ENCODE assay signal across 18 cellular contexts in the genomic region with DNA sequence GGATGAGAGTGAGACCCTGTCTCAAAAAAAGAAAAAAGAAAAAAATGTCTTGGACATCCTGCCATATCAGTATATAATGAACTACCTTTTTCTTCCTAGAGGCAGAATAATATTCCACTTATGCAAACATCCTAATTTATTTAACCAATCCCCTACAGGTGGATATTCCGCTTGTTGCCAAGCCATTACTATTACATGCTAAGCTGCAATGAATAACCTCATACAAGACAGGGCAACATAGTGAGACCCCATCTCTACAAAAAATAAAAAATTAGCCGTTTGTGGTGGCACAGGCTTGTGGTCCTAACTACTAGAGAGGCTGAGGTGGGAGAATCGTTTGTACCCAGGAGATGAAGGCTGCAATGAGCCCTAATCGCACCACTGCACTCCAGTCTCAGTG. TPM values are rescaled to one million over a fixed set of nuclear protein-coding genes. Genes with fewer than 3 reads are reported as not detected.
A peak's percentile ranks its signal among the peaks of the same experiment; 100 is the strongest.
DNase-seq lines count a peak whose midpoint lies in the region; FAIRE-seq and TF ChIP-seq lines count a peak whose summit lies in the region.
"Had no signal": no experiment of that assay in that cellular context is flagged by ENCODE, and none has a peak within 500 bp of the region (broad histone marks: within the 10 kb centered on the region; RNA-seq: fewer than 3 reads in every experiment).

No MANE protein-coding gene starts in this region.

- peaks cover 38% of the 10 kb centered on the region for H3K79me2 ChIP-seq in astrocyte (ENCODE audit: insufficient read depth, low read length)

- TF ChIP-seq EP300 in stomach (IDR thresholded peaks at IDR 0.05) = no peak

- peak overlapping the region; percentile 18 for H3K27ac Mint-ChIP-seq in astrocyte (ENCODE audit: unreplicated experiment)
- H3K27ac Mint-ChIP-seq in immature natural killer cell = peak overlapping the region in 5 of 6 donors; percentile 45 to 96 (median 60)
- peak overlapping the region; percentile 10 for H3K27ac Mint-ChIP-seq in osteocyte (ENCODE audit: unreplicated experiment)

- H3K9me3 Mint-ChIP-seq in astrocyte (ENCODE audit: unreplicated experiment) (no peaks in the 10 kb centered on the region), immature natural killer cell (no peaks in the 10 kb centered on the region), osteocyte (ENCODE audit: unreplicated experiment) (no peaks in the 10 kb centered on the region)

- H3K4me3 Mint-ChIP-seq in astrocyte (ENCODE audit: unreplicated experiment) (no peak overlapping the region), immature natural killer cell (peak overlapping the region in 1 of 5 donors; percentile 32), osteocyte (ENCODE audit: unreplicated experiment) (no peak overlapping the region)

- H3K9ac ChIP-seq in astrocyte (ENCODE audit: low read length) = no peak overlapping the region

- H3K4me3 ChIP-seq in HEK293 (ENCODE audit: low read depth, low read length) (no peak overlapping the region), astrocyte (ENCODE audit: insufficient read depth, low read depth, low read length) (no peak overlapping the region), stomach (no peak overlapping the region)
- H3K4me3 ChIP-seq: MG63 had no signal

- H3K4me1 Mint-ChIP-seq in astrocyte (ENCODE audit: low read depth, unreplicated experiment) = peaks cover 6% of the 10 kb centered on the region
- H3K4me1 Mint-ChIP-seq in immature natural killer cell = peaks cover 32 to 36% of the 10 kb centered on the region in 2 donors
- peaks cover 21% of the 10 kb centered on the region for H3K4me1 Mint-ChIP-seq in osteocyte (ENCODE audit: unreplicated experiment)

- H3K27me3 ChIP-seq in astrocyte (ENCODE audit: insufficient read depth, low read length) (no peaks in the 10 kb centered on the region), stomach (no peaks in the 10 kb centered on the region)
- H3K27me3 ChIP-seq: MG63 had no signal

- no peak for TF ChIP-seq POLR2A in stomach (IDR thresholded peaks at IDR 0.05)

- peaks cover 21% of the 10 kb centered on the region for H4K20me1 ChIP-seq in astrocyte (ENCODE audit: insufficient read depth, low read length)

- H3K4me1 ChIP-seq in HEK293 (ENCODE audit: control insufficient read depth, insufficient read depth, low read length) (no peaks in the 10 kb centered on the region), astrocyte (ENCODE audit: insufficient read depth, low read length) (peaks cover 4% of the 10 kb centered on the region), stomach (peaks cover 19 to 27% (median 24%) of the 10 kb centered on the region in 4 donors)

- DNase-seq in astrocyte (ENCODE audit: low read depth) (no peak), immature natural killer cell (no peak), osteocyte (ENCODE audit: extremely low spot score, unreplicated experiment) (peak; percentile 2), stomach (no peak), NCI-H2081 treated with DMSO at 0.1 percent for 48 hours (lab: John Stamatoyannopoulos, UW) (no peak)
- DNase-seq in effector CD8-positive, alpha-beta T cell (lab: John Stamatoyannopoulos, UW) = no peak
- DNase-seq: C1 segment of cervical spinal cord, Calu3, DMS79 treated with DMSO at 0.1 percent for 48 hours, GF-D8, KG1, MG63, NCI-H2029, NCI-H446 treated with DMSO at 0.1 percent for 48 hours, NCI-H526 treated with DMSO at 0.1 percent for 48 hours, SHP77 had no signal

- no peak overlapping the region for H3K4me2 ChIP-seq in astrocyte (ENCODE audit: low read length)

- H3K9me3 ChIP-seq in HEK293 (ENCODE audit: control insufficient read depth, insufficient read depth, low read depth, low read length) = no peaks in the 10 kb centered on the region
- H3K9me3 ChIP-seq in astrocyte (ENCODE audit: insufficient read depth, low read depth, low read length) = no peaks in the 10 kb centered on the region
- no peaks in the 10 kb centered on the region for H3K9me3 ChIP-seq in stomach
- H3K9me3 ChIP-seq: MG63 had no signal

- 90 to 98% (median 95%) methylated on average over 4 of the region's 4 CpGs for WGBS in stomach, 5 donors

- H2AFZ ChIP-seq in astrocyte (ENCODE audit: low read depth, low read length) = no peak overlapping the region

- CTCF ChIA-PET in HEK293 (lab: Yijun Ruan, JAX) = no interaction called here

- H3K27me3 Mint-ChIP-seq in astrocyte (ENCODE audit: low read depth, unreplicated experiment) (no peaks in the 10 kb centered on the region), immature natural killer cell (ENCODE audit: low read depth in 3 of 3) (peaks cover 3 to 15% (median 7%) of the 10 kb centered on the region in 3 donors), osteocyte (ENCODE audit: unreplicated experiment) (no peaks in the 10 kb centered on the region)

- POLR2A ChIA-PET in HEK293 (lab: Yijun Ruan, JAX) = interaction anchor here (3.9 kb wide), 1 partner anchor 87 kb away, joined by 23 read pairs; a partner anchor contains a TSS

- intact Hi-C loops in stomach (cut with DNase I; ENCODE audit: low total_unique reads) = no loop called here

- no peak for FAIRE-seq in astrocyte (lab: Jason Lieb, UNC)
- FAIRE-seq: GM12891 had no signal

- TF ChIP-seq CTCF in HEK293 (tag by site-specific recombination; IDR thresholded peaks at IDR 0.05) (no peak), astrocyte (IDR thresholded peaks at IDR 0.05; ENCODE audit: insufficient read depth, low read depth, low read length) (no peak), osteocyte (IDR thresholded peaks at IDR 0.05) (no peak), stomach (IDR thresholded peaks at IDR 0.05) (no peak)

- no peak overlapping the region for H3K27ac ChIP-seq in HEK293 (ENCODE audit: extremely low read depth, low read depth, low read length)
- H3K27ac ChIP-seq in astrocyte (ENCODE audit: low read depth, low read length) = no peak overlapping the region
- no peak overlapping the region for H3K27ac ChIP-seq in stomach

- H3K36me3 ChIP-seq in HEK293 (ENCODE audit: control insufficient read depth in 2 of 2, insufficient read depth in 1 of 2, low read length in 2 of 2) (peaks cover 0 to 6% of the 10 kb centered on the region in 2 experiments; a peak in 1 of 3 replicates), astrocyte (ENCODE audit: insufficient read depth, low read length) (no peaks in the 10 kb centered on the region), stomach (no peaks in the 10 kb centered on the region)

- H3K36me3 Mint-ChIP-seq in astrocyte (ENCODE audit: low read depth, unreplicated experiment) (peaks cover 2% of the 10 kb centered on the region), immature natural killer cell (no peaks in the 10 kb centered on the region), osteocyte (ENCODE audit: unreplicated experiment) (peaks cover 2% of the 10 kb centered on the region)

TF ChIP-seq in HEK293, 187 proteins besides CTCF, POLR2A, EP300 and RAD21:
- TF ChIP-seq ZNF664 (tag by site-specific recombination; IDR thresholded peaks at IDR 0.05) = no peak
- TF ChIP-seq ZNF121 (tag by site-specific recombination; IDR thresholded peaks at IDR 0.05) = peak; percentile 99
- TF ChIP-seq ZNF843 (tag by site-specific recombination; IDR thresholded peaks at IDR 0.05) = no peak
- no peak for TF ChIP-seq KLF10 (tag by site-specific recombination; IDR thresholded peaks at IDR 0.05)
- TF ChIP-seq GFI1B (tag by site-specific recombination; IDR thresholded peaks at IDR 0.05) = no peak
- TF ChIP-seq ZSCAN23 (tag by site-specific recombination; IDR thresholded peaks at IDR 0.05) = no peak
- TF ChIP-seq MZF1 (tag by site-specific recombination; IDR thresholded peaks at IDR 0.05; ENCODE audit: borderline replicate concordance) = peak; percentile 93; the same call in 1 of the 2 replicates
- TF ChIP-seq, protein P1, sequence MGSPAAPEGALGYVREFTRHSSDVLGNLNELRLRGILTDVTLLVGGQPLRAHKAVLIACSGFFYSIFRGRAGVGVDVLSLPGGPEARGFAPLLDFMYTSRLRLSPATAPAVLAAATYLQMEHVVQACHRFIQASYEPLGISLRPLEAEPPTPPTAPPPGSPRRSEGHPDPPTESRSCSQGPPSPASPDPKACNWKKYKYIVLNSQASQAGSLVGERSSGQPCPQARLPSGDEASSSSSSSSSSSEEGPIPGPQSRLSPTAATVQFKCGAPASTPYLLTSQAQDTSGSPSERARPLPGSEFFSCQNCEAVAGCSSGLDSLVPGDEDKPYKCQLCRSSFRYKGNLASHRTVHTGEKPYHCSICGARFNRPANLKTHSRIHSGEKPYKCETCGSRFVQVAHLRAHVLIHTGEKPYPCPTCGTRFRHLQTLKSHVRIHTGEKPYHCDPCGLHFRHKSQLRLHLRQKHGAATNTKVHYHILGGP (tag by site-specific recombination; IDR thresholded peaks at IDR 0.05) = no peak

RNA-seq across cellular contexts. Expression of a gene that starts 1.7 kb away (rescaled TPM):
- total RNA-seq in astrocyte (154 and 163 TPM in 2 replicates), osteocyte (106 and 114 TPM in 2 replicates), stomach (100 to 1,000 TPM in 2 of 5 donors, 10 to 100 TPM in 3; 15.9 to 133 (median 99.1) TPM)
- polyA plus RNA-seq in immature natural killer cell (10 to 100 TPM; 10.7 to 31.8 (median 11.7) TPM), stomach (10 to 100 TPM in 1 of 3 donors, 1 to 10 TPM in 2; 7.0 to 18.3 (median 9.4) TPM)

Comparison
In these comparisons a context has a peak if more than half of its experiments do, and no peak if none do; other contexts are left out.
1. H3K27ac Mint-ChIP-seq: peak in every context shown above with its lines; median percentile 60 in immature natural killer cell; 18 in astrocyte; 10 in osteocyte.